ENCODE assay signal across 9 cellular contexts in genomic region chr2:63692002-63692606, GRCh38.
DNase-seq lines count a peak whose midpoint lies in the region; ATAC-seq, FAIRE-seq and TF ChIP-seq lines count a peak whose summit lies in the region.
"Had no signal": no experiment of that assay in that cellular context is flagged by ENCODE, and none has a peak within 500 bp of the region (broad histone marks: within the 10 kb centered on the region; RNA-seq: fewer than 3 reads in every experiment).

No MANE protein-coding gene starts in this region.

- no peaks in the 10 kb centered on the region for H3K23me2 ChIP-seq in H1 (ENCODE audit: low read depth, low read length)

- H3F3A ChIP-seq in GM23338 (replicated peaks; ENCODE audit: low read depth) (no peaks in the 10 kb centered on the region), OCI-LY1 (ENCODE audit: insufficient read depth, low read length) (no peaks in the 10 kb centered on the region)

- no peak overlapping the region for H2AK5ac ChIP-seq in H1 (ENCODE audit: low read depth, low read length)

- H2BK15ac ChIP-seq in H1 (ENCODE audit: low read length): no peak overlapping the region

- no peak overlapping the region for H3K27ac Mint-ChIP-seq in GM23338
- H3K27ac Mint-ChIP-seq in activated T-helper 2 cell treated with anti-CD3 and anti-CD28 coated beads, Interferon-gamma antibody, Interleukin-2, Interleukin-4, amounts not matched to agents 10 μg/mL and 5 μg/mL and 100 μg/mL, durations not matched to agents 14 hours and 24 hours and 36 hours: no peak overlapping the region

- H3K9me2 ChIP-seq in GM23338 (ENCODE audit: insufficient read depth) (no peaks in the 10 kb centered on the region), OCI-LY1 (ENCODE audit: low read depth, low read length) (no peaks in the 10 kb centered on the region)

- H4K8ac ChIP-seq in H1 (ENCODE audit: extremely low read depth, insufficient read depth, low read length): no peak overlapping the region

- H3K4me3 ChIP-seq in GM23338 (no peak overlapping the region), OCI-LY1 (ENCODE audit: low read depth, low read length, poor library complexity, severe bottlenecking) (no peak overlapping the region), H1 (ENCODE audit: extremely low read depth in 1 of 4, insufficient read depth in 2 of 4, low read depth in 3 of 4, low read length in 4 of 4) (no peak overlapping the region)
- H3K4me3 ChIP-seq: SJSA1 had no signal

- H3K4me1 ChIP-seq in GM23338 (ENCODE audit: insufficient read depth) (peaks cover 5% of the 10 kb centered on the region), OCI-LY1 (ENCODE audit: insufficient read depth, low read length, severe bottlenecking) (no peaks in the 10 kb centered on the region), H1 (replicated peaks in 1 of 4; ENCODE audit: control insufficient read depth in 3 of 4, insufficient read depth in 4 of 4, low read length in 3 of 4) (peaks cover 0 to 3% (median 0%) of the 10 kb centered on the region in 4 experiments; a peak in 2 of 7 replicates)
- H3K4me1 ChIP-seq: SJSA1 had no signal

- POLR2A ChIA-PET in H1 (lab: Charles Lee; ENCODE audit: partially characterized antibody): interaction anchor here (0.5 to 2.8 kb wide), 3 partner anchors 121 to 154 kb away, joined by 3 to 12 read pairs (median 4); partner anchors contain the start of gene UGP2

- H2AFZ ChIP-seq in GM23338: no peak overlapping the region
- no peak overlapping the region for H2AFZ ChIP-seq in OCI-LY1 (ENCODE audit: low read length)
- no peak overlapping the region for H2AFZ ChIP-seq in H1 (ENCODE audit: low read length)

- no peak overlapping the region for H3K4ac ChIP-seq in H1 (replicated peaks; ENCODE audit: insufficient read length, low read depth, low read length)

- H3K27me3 Mint-ChIP-seq in GM23338 (ENCODE audit: insufficient read depth, low read depth, poor library complexity): peaks cover 2% of the 10 kb centered on the region
- H3K27me3 Mint-ChIP-seq in activated T-helper 2 cell treated with anti-CD3 and anti-CD28 coated beads, Interferon-gamma antibody, Interleukin-2, Interleukin-4, amounts not matched to agents 10 μg/mL and 5 μg/mL and 100 μg/mL, durations not matched to agents 14 hours and 24 hours and 36 hours (ENCODE audit: low read depth): peaks cover 12% of the 10 kb centered on the region

- intact Hi-C loops in activated T-helper 2 cell treated with anti-CD3 and anti-CD28 coated beads, Interferon-gamma antibody, Interleukin-2, Interleukin-4, amounts not matched to agents 10 μg/mL and 5 μg/mL and 100 μg/mL, durations not matched to agents 14 hours and 24 hours and 36 hours (cut with micrococcal nuclease): loop anchor here (1.0 to 2.0 kb wide), 2 partner anchors 169 to 197 kb away; no protein-coding TSS in a partner anchor

- no peaks in the 10 kb centered on the region for H3K79me2 ChIP-seq in GM23338 (replicated peaks; ENCODE audit: insufficient read depth)
- H3K79me2 ChIP-seq in OCI-LY1 (ENCODE audit: insufficient read depth, low read length): no peaks in the 10 kb centered on the region
- no peaks in the 10 kb centered on the region for H3K79me2 ChIP-seq in H1 (ENCODE audit: control insufficient read depth in 1 of 2, insufficient read depth in 2 of 2, low read length in 2 of 2)

- peak; percentile 46 to 61 for TF ChIP-seq RAD21 in H1 (IDR thresholded peaks at IDR 0.05 in 1 of 2, conservative IDR thresholded peaks at IDR 0.05 in 1 of 2; ENCODE audit: low read depth in 2 of 2, low read length in 2 of 2)

- ATAC-seq in GM23338: peak; percentile 40; the same call in 2 of the 3 replicates
- no peak for ATAC-seq in HG03460 (IDR thresholded peaks at IDR 0.05; ENCODE audit: unreplicated experiment)

- no peak overlapping the region for H4K91ac ChIP-seq in H1 (replicated peaks; ENCODE audit: insufficient read length, low read length)

- no peak overlapping the region for H3K4me3 Mint-ChIP-seq in GM23338
- no peak overlapping the region for H3K4me3 Mint-ChIP-seq in activated T-helper 2 cell treated with anti-CD3 and anti-CD28 coated beads, Interferon-gamma antibody, Interleukin-2, Interleukin-4, amounts not matched to agents 10 μg/mL and 5 μg/mL and 100 μg/mL, durations not matched to agents 14 hours and 24 hours and 36 hours (ENCODE audit: low read depth)

- no peak overlapping the region for H2BK5ac ChIP-seq in H1 (ENCODE audit: low read depth, low read length)

- peaks cover 1% of the 10 kb centered on the region; the same call in 1 of the 3 replicates for H3K36me3 Mint-ChIP-seq in GM23338 (ENCODE audit: low read depth)
- H3K36me3 Mint-ChIP-seq in activated T-helper 2 cell treated with anti-CD3 and anti-CD28 coated beads, Interferon-gamma antibody, Interleukin-2, Interleukin-4, amounts not matched to agents 10 μg/mL and 5 μg/mL and 100 μg/mL, durations not matched to agents 14 hours and 24 hours and 36 hours (ENCODE audit: low read depth): no peaks in the 10 kb centered on the region

- no peaks in the 10 kb centered on the region for H4K20me1 ChIP-seq in GM23338 (replicated peaks; ENCODE audit: insufficient read depth)
- H4K20me1 ChIP-seq in OCI-LY1 (ENCODE audit: insufficient read depth, low read length): no peaks in the 10 kb centered on the region
- no peaks in the 10 kb centered on the region for H4K20me1 ChIP-seq in H1 (replicated peaks in 1 of 2; ENCODE audit: control insufficient read depth in 1 of 2, insufficient read depth in 2 of 2, low read length in 2 of 2)

- TF ChIP-seq POLR2A in H1 (IDR thresholded peaks at IDR 0.05; ENCODE audit: control extremely low read depth in 1 of 2, low read depth in 2 of 2, low read length in 2 of 2): no peak

- TF ChIP-seq EP300 in H1 (IDR thresholded peaks at IDR 0.05; ENCODE audit: borderline replicate concordance in 1 of 2, low read depth in 2 of 2, low read length in 2 of 2): no peak

- H3K23ac ChIP-seq in H1 (ENCODE audit: insufficient read length): no peak overlapping the region

- H3K79me1 ChIP-seq in H1 (ENCODE audit: low read depth, low read length): no peaks in the 10 kb centered on the region

- 16% methylated on average over 1 of the region's 1 CpG; no CpG with 5 or more reads in 1 of the 2 experiments for WGBS in H1 (ENCODE audit: extremely low coverage in 1 of 2, insufficient coverage in 1 of 2, insufficient read length in 1 of 2, insufficient replicate concordance in 2 of 2, low coverage in 1 of 2, low lambda C conversion rate in 2 of 2, missing lambda C conversion rate in 1 of 2), 2 experiments

- no peak overlapping the region for H4K5ac ChIP-seq in H1 (ENCODE audit: insufficient read length, low read depth, low read length)

- H2BK12ac ChIP-seq in H1 (ENCODE audit: low read depth, low read length): no peak overlapping the region

- H3K18ac ChIP-seq in H1 (ENCODE audit: extremely low read depth, low read length): no peak overlapping the region

- no peak overlapping the region for H2BK20ac ChIP-seq in H1 (ENCODE audit: low read length)

- TF ChIP-seq CTCF in GM23338 (conservative IDR thresholded peaks at IDR 0.05; ENCODE audit: low read depth in 2 of 2) (peak; percentile 50 to 76), OCI-LY1 (IDR thresholded peaks at IDR 0.05; ENCODE audit: low read length) (peak; percentile 61), H1 (IDR thresholded peaks at IDR 0.05; ENCODE audit: control extremely low read depth in 1 of 3, insufficient read depth in 1 of 3, low read depth in 1 of 3, low read length in 3 of 3) (peak in 2 of 3 experiments; percentile 18 to 31; a peak in 2 of 4 replicates)

- H3K27me3 ChIP-seq in GM23338 (ENCODE audit: insufficient read depth) (no peaks in the 10 kb centered on the region), OCI-LY1 (ENCODE audit: insufficient read depth, low read length) (no peaks in the 10 kb centered on the region), H1 (replicated peaks in 1 of 4; ENCODE audit: control insufficient read depth in 3 of 4, extremely low read depth in 1 of 4, insufficient read depth in 3 of 4, low read length in 3 of 4) (no peaks in the 10 kb centered on the region)
- H3K27me3 ChIP-seq: SJSA1 had no signal

- no peak for FAIRE-seq in H1 (lab: Jason Lieb, UNC)

- H2BK120ac ChIP-seq in H1 (replicated peaks; ENCODE audit: low read depth, low read length): no peak overlapping the region

- H3K14ac ChIP-seq in H1 (ENCODE audit: insufficient read length): no peak overlapping the region

- H3K36me3 ChIP-seq in GM23338 (ENCODE audit: insufficient read depth) (no peaks in the 10 kb centered on the region), OCI-LY1 (ENCODE audit: insufficient read depth, low read length) (no peaks in the 10 kb centered on the region), H1 (ENCODE audit: control insufficient read depth in 2 of 4, insufficient read depth in 4 of 4, low read length in 3 of 4) (no peaks in the 10 kb centered on the region)
- H3K36me3 ChIP-seq: SJSA1 had no signal

- H3K27ac ChIP-seq in GM23338 (ENCODE audit: low read depth) (no peak overlapping the region), OCI-LY1 (ENCODE audit: low read depth, low read length, poor library complexity, severe bottlenecking) (no peak overlapping the region), H1 (ENCODE audit: low read depth, low read length) (no peak overlapping the region)
- H3K27ac ChIP-seq: SJSA1 had no signal

- CTCF ChIA-PET in H1 (lab: Charles Lee; ENCODE audit: partially characterized antibody): interaction anchor here (1.0 to 3.8 kb wide), 15 partner anchors 8 to 207 kb away, joined by 3 to 34 read pairs (median 4); partner anchors contain the start of gene UGP2

- H3K9ac ChIP-seq in OCI-LY1 (ENCODE audit: low read length): no peak overlapping the region
- no peak overlapping the region for H3K9ac ChIP-seq in H1 (replicated peaks in 1 of 4; ENCODE audit: extremely low read depth in 1 of 4, low read depth in 3 of 4, low read length in 3 of 4)

- peaks cover 15% of the 10 kb centered on the region for H3K4me1 Mint-ChIP-seq in GM23338
- H3K4me1 Mint-ChIP-seq in activated T-helper 2 cell treated with anti-CD3 and anti-CD28 coated beads, Interferon-gamma antibody, Interleukin-2, Interleukin-4, amounts not matched to agents 10 μg/mL and 5 μg/mL and 100 μg/mL, durations not matched to agents 14 hours and 24 hours and 36 hours (ENCODE audit: low read depth): no peaks in the 10 kb centered on the region

- peaks cover 3% of the 10 kb centered on the region; the same call in 1 of the 3 replicates for H3K9me3 Mint-ChIP-seq in GM23338
- no peaks in the 10 kb centered on the region for H3K9me3 Mint-ChIP-seq in activated T-helper 2 cell treated with anti-CD3 and anti-CD28 coated beads, Interferon-gamma antibody, Interleukin-2, Interleukin-4, amounts not matched to agents 10 μg/mL and 5 μg/mL and 100 μg/mL, durations not matched to agents 14 hours and 24 hours and 36 hours

- no peaks in the 10 kb centered on the region for H3K9me3 ChIP-seq in OCI-LY1 (ENCODE audit: low read length)
- no peaks in the 10 kb centered on the region; a peak in 1 of 4 replicates for H3K9me3 ChIP-seq in H1 (ENCODE audit: insufficient read depth in 2 of 2, low read depth in 1 of 2, low read length in 1 of 2)
- H3K9me3 ChIP-seq: SJSA1 had no signal

- no peak overlapping the region for H3K56ac ChIP-seq in H1 (replicated peaks; ENCODE audit: insufficient read length, low read depth, low read length)

- H3K4me2 ChIP-seq in GM23338 (no peak overlapping the region), OCI-LY1 (ENCODE audit: low read length) (no peak overlapping the region), H1 (ENCODE audit: insufficient read depth in 1 of 2, low read depth in 2 of 2, low read length in 2 of 2) (no peak overlapping the region)

- DNase-seq in COLO829 (ENCODE audit: low spot score): peak; percentile 71
- DNase-seq in GM23338 (ENCODE audit: low spot score): peak; percentile 59
- no peak for DNase-seq in H1 (ENCODE audit: low read depth in 1 of 2, low spot score in 2 of 2)
- peak; percentile 50 for DNase-seq in myocyte (ENCODE audit: low read depth)
- DNase-seq in activated T-helper 2 cell treated with anti-CD3 and anti-CD28 coated beads, Interferon-gamma antibody, Interleukin-2, Interleukin-4, amounts not matched to agents 10 μg/mL and 5 μg/mL and 100 μg/mL, durations not matched to agents 14 hours and 24 hours and 36 hours (ENCODE audit: low spot score): no peak
- DNase-seq in effector CD8-positive, alpha-beta T cell (lab: John Stamatoyannopoulos, UW): no peak

Comparison
In these comparisons a context has a peak if more than half of its experiments do, and no peak if none do; other contexts are left out.
1. DNase-seq: peak in COLO829 (single experiment), GM23338 (single experiment) and myocyte (single experiment); none in H1 (0 of 2), activated T-helper 2 cell treated with anti-CD3 and anti-CD28 coated beads, Interferon-gamma antibody, Interleukin-2, Interleukin-4, amounts not matched to agents 10 μg/mL and 5 μg/mL and 100 μg/mL, durations not matched to agents 14 hours and 24 hours and 36 hours (single experiment) and effector CD8-positive, alpha-beta T cell (single experiment).
2. Peak in every context shown above with its lines, with median percentiles within 50 percentile points of each other: CTCF ChIP-seq.